ENCODE assay signal across 8 cellular contexts in the genomic region with DNA sequence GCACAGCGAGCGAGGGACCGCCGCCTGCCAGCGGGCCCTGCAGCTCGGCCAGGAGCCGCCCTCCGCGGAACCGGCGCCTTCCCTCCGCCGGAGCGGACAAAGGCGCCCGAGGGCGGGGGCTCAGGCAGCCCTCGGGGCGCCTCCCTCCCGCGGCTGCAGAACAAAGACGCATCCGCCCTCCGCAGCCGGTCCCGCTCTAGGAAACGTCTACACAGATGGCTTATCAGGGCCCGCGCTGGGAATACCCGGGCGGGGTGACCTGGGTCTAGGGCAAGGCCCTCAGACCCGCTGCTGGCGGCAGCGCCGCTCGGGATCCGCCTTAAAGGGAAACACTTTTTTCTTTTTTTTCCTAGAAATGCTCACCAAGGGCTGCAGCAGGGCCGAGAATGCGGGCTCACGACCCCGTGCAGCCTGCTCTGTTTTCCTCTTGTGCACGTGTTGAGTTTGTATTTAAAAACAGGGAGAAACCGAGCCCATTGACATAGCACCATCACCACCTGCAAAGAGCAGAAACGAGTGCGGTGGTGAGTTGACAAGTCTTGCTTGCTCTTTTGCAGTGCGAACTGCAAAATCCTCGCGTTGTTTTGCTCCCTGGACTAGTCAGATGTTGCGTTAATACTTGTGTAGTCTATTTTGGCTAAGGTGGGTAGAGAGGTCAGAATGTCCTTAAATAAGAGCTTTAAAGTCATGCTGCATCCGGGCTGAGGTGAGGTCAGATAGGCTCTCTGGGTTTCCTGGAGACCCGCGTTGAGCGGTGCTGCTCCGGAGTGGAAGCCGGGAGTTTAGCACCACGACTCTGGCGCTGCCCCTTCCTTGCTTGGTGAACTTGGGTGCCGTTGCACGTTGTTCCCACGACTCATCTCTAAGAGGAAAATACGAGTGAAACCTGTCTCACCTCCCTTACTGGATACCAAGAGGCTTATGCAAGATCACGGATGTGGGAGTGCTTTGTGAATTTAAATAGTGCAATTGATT. TPM values are rescaled to one million over a fixed set of nuclear protein-coding genes. Genes with fewer than 3 reads are reported as not detected.
DNase-seq lines count a peak whose midpoint lies in the region; ATAC-seq and TF ChIP-seq lines count a peak whose summit lies in the region.

No MANE protein-coding gene starts in this region.

- peak; percentile 43 for ATAC-seq in SK-N-SH treated with all-trans-retinoic acid at 6 μM for 48 hours
- peak; percentile 54 for ATAC-seq in left ventricle myocardium superior

- H3K9me3 ChIP-seq in GM23248 (ENCODE audit: low read depth) (no peaks in the 10 kb centered on the region), Karpas-422 (ENCODE audit: low read length) (no peaks in the 10 kb centered on the region), adipocyte (ENCODE audit: control insufficient read depth, low read length) (no peaks in the 10 kb centered on the region)

- H3K4me1 ChIP-seq in GM23248 (ENCODE audit: insufficient read depth), result peaks cover 46% of the 10 kb centered on the region
- peaks cover 74% of the 10 kb centered on the region for H3K4me1 ChIP-seq in Karpas-422 (ENCODE audit: low read length)
- peaks cover 22% of the 10 kb centered on the region for H3K4me1 ChIP-seq in adipocyte (ENCODE audit: control insufficient read depth, insufficient read depth, low read length)

- H3K27me3 ChIP-seq in GM23248 (replicated peaks; ENCODE audit: insufficient read depth), result no peaks in the 10 kb centered on the region
- no peaks in the 10 kb centered on the region for H3K27me3 ChIP-seq in Karpas-422 (ENCODE audit: low read length)
- no peaks in the 10 kb centered on the region for H3K27me3 ChIP-seq in adipocyte (replicated peaks; ENCODE audit: control insufficient read depth, insufficient read depth, low read length)

- peak; percentile 62 for DNase-seq in EH (ENCODE audit: low read depth)
- DNase-seq in GM23248, result peak; percentile 75
- DNase-seq in Karpas-422, result peak; percentile 74
- DNase-seq in adipocyte (ENCODE audit: low read depth), result peak; percentile 80
- DNase-seq in left ventricle myocardium superior, result peak; percentile 89
- DNase-seq in pulmonary artery endothelial cell (ENCODE audit: low read depth, low spot score), result peak; percentile 74
- DNase-seq in NCI-H1048 (lab: John Stamatoyannopoulos, UW), result no peak

- H2AFZ ChIP-seq in GM23248 (peak overlapping the region; percentile 83), Karpas-422 (ENCODE audit: low read length) (peak overlapping the region; percentile 31)

- H3K4me2 ChIP-seq in GM23248 (ENCODE audit: unreplicated experiment) (peak overlapping the region; percentile 88), Karpas-422 (ENCODE audit: low read depth, low read length, poor library complexity, severe bottlenecking) (peak overlapping the region; percentile 90)

- H3K27ac ChIP-seq in GM23248 (peak overlapping the region; percentile 93), Karpas-422 (ENCODE audit: low read length) (peak overlapping the region; percentile 70)

- H3K36me3 ChIP-seq in GM23248 (ENCODE audit: low read depth) (no peaks in the 10 kb centered on the region), Karpas-422 (ENCODE audit: insufficient read depth, low read length) (no peaks in the 10 kb centered on the region), adipocyte (ENCODE audit: control insufficient read depth, insufficient read depth, low read length, severe bottlenecking) (no peaks in the 10 kb centered on the region)

- H3K4me3 ChIP-seq in GM23248 (peak overlapping the region; percentile 82), Karpas-422 (ENCODE audit: low read length) (peak overlapping the region; percentile 66), adipocyte (ENCODE audit: low read length) (peak overlapping the region; percentile 81)

- intact Hi-C loops in left ventricle myocardium superior (cut with micrococcal nuclease), result loop anchor here (10.0 kb wide), 1 partner anchor 73 kb away; no protein-coding TSS in a partner anchor

- WGBS in GM23248 (ENCODE audit: low coverage in 1 of 2, low lambda C conversion rate in 2 of 2, missing lambda C conversion rate in 2 of 2), 2 experiments, result 5 to 7% methylated on average over 61 of the region's 62 CpGs

- no peaks in the 10 kb centered on the region for H4K20me1 ChIP-seq in GM23248 (ENCODE audit: insufficient read depth)
- H4K20me1 ChIP-seq in Karpas-422 (ENCODE audit: insufficient read depth, low read depth, low read length), result no peaks in the 10 kb centered on the region

- peak overlapping the region; percentile 87 for H3K9ac ChIP-seq in GM23248
- peak overlapping the region; percentile 70 for H3K9ac ChIP-seq in Karpas-422 (ENCODE audit: low read length)
- peak overlapping the region; percentile 86 for H3K9ac ChIP-seq in adipocyte (ENCODE audit: low read length)

- H3K79me2 ChIP-seq in GM23248 (ENCODE audit: insufficient read depth) (peaks cover 22% of the 10 kb centered on the region), Karpas-422 (ENCODE audit: low read length) (no peaks in the 10 kb centered on the region)

- H3K9me2 ChIP-seq in GM23248 (ENCODE audit: insufficient read depth) (no peaks in the 10 kb centered on the region), Karpas-422 (replicated peaks; ENCODE audit: insufficient read depth, low read length) (no peaks in the 10 kb centered on the region)

- H3F3A ChIP-seq in GM23248 (ENCODE audit: insufficient read depth), result peaks cover 34% of the 10 kb centered on the region

- in situ Hi-C loops in GM23248 (cut with MboI), result no loop called here

TF ChIP-seq in SK-N-SH treated with all-trans-retinoic acid at 6 μM for 48 hours, 23 proteins besides CTCF, POLR2A, EP300 and RAD21:
- TF ChIP-seq ZFP30 (CRISPR knock-in tag; IDR thresholded peaks at IDR 0.05), result no peak
- TF ChIP-seq ZFP3 (CRISPR knock-in tag; IDR thresholded peaks at IDR 0.05), result peak; percentile 87

RNA-seq across cellular contexts. Expression of a gene that starts 1.1 kb away (rescaled TPM):
- 42.0 and 45.1 TPM in 2 replicates for total RNA-seq in GM23248 (2014; rRNA removed; shearing (Covaris generic))
- polyA plus RNA-seq in GM23248 (2016; fragmentation: Nextera tagmentation; extraction: Ambion mirVana), result 44.0 and 49.0 TPM in 2 replicates
- total RNA-seq in Karpas-422 (2014; rRNA removed; shearing (Covaris generic); ENCODE audit: low replicate concordance), result 7.2 and 8.8 TPM in 2 replicates
- 63.4 TPM for total RNA-seq in left ventricle myocardium superior
- 120 and 124 TPM in 2 replicates for total RNA-seq in pulmonary artery endothelial cell

RNA-seq across cellular contexts. Expression of a gene that starts 41.7 kb away (rescaled TPM):
- total RNA-seq in GM23248 (2014; rRNA removed; shearing (Covaris generic)), result 0.13 and 2.1 TPM in 2 replicates
- 0.31 and 0.33 TPM in 2 replicates for polyA plus RNA-seq in GM23248 (2016; fragmentation: Nextera tagmentation; extraction: Ambion mirVana)
- 1.7 and 3.6 TPM in 2 replicates for total RNA-seq in Karpas-422 (2014; rRNA removed; shearing (Covaris generic); ENCODE audit: low replicate concordance)
- total RNA-seq in left ventricle myocardium superior (0.67 TPM), pulmonary artery endothelial cell (1.4 and 2.4 TPM in 2 replicates)
